In genomic region chrY:8994001-8994400, GRCh38 we compare ENCODE assay signal across 13 cellular contexts.
"Had no signal": no experiment of that assay in that cellular context is flagged by ENCODE, and none has a peak within 500 bp of the region (broad histone marks: within the 10 kb centered on the region; RNA-seq: fewer than 3 reads in every experiment).

No MANE protein-coding gene starts in this region.

- H3K9me3 ChIP-seq: stomach had no signal

- ATAC-seq: left colon had no signal

- H3K4me3 ChIP-seq: skin epidermis, stomach had no signal

- H3K27ac ChIP-seq: skin epidermis, stomach had no signal

- H3K27me3 ChIP-seq: stomach had no signal

- DNase-seq: activated CD4-positive, alpha-beta T cell treated with anti-CD3 and anti-CD28 coated beads, Interleukin-2, amount 50 U/mL, for 1 hour; activated CD4-positive, CD25-positive, alpha-beta regulatory T cell; activated effector memory CD4-positive, alpha-beta T cell treated with Interleukin-2 at 50 U/mL for 16 hours; activated T-cell treated with anti-CD3 and anti-CD28 coated beads, Interleukin-2, amount 50 U/mL, for 1 hour; cerebellar nuclear complex; endodermal cell; erythroblast; left colon; stimulated activated CD4-positive, alpha-beta T cell treated with anti-CD3 and anti-CD28 coated beads, Interleukin-4, amount 100 ng/mL, for 4 hours; stomach; T-helper 2 cell; trophoblast cell had no signal

- H3K4me1 ChIP-seq: stomach had no signal

- H3K36me3 ChIP-seq: stomach had no signal
